ENCODE assay signal across 28 cellular contexts in genomic region chr16:87058728-87059250, GRCh38.
"Had no signal": no experiment of that assay in that cellular context is flagged by ENCODE, and none has a peak within 500 bp of the region (broad histone marks: within the 10 kb centered on the region; RNA-seq: fewer than 3 reads in every experiment).

No MANE protein-coding gene starts in this region.

- H3K4me3 ChIP-seq: adrenal gland, SK-N-MC had no signal

- H3K27ac ChIP-seq: adrenal gland, SK-N-MC had no signal

- ATAC-seq: activated T-helper 17 cell treated with anti-CD3 and anti-CD28 coated beads, Interleukin-2, amount 50 U/mL, for 72 hours; Panc1; Right ventricle myocardium inferior; T-cell had no signal

- H3K9me3 ChIP-seq: adrenal gland had no signal

- H3K36me3 ChIP-seq: adrenal gland had no signal

- DNase-seq: activated B cell treated with CpG ODN at 0.5 μM for 24 hours; activated CD4-positive, alpha-beta memory T cell treated with anti-CD3 and anti-CD28 coated beads, Interleukin-2, amount 10 ng/mL, durations not matched to agents 7 days and 5 days; activated CD4-positive, alpha-beta T cell treated with anti-CD3 and anti-CD28 coated beads, Interleukin-2, amount 10 ng/mL, durations not matched to agents 7 days and 5 days; activated naive CD4-positive, alpha-beta T cell treated with anti-CD3 and anti-CD28 coated beads, Interleukin-2, amount 50 U/mL, for 16 hours; activated naive CD8-positive, alpha-beta T cell treated with anti-CD3 and anti-CD28 coated beads, Interleukin-2, amount 10 ng/mL, durations not matched to agents 7 days and 5 days; activated T-cell treated with anti-CD3 and anti-CD28 coated beads for 4 hours; activated T-cell treated with anti-CD3 and anti-CD28 coated beads, Interleukin-2, amount 50 U/mL, for 48 hours; adrenal gland; anterior cingulate cortex; central memory CD4-positive, alpha-beta T cell; Kasumi-1; KBM-7; NCI-H1417; NCI-H1930; NCI-H2171; NCI-H226; NCI-H510A; NCI-H526 treated with DMSO at 0.1 percent for 48 hours; NCI-H82; OCI-M1; RPMI8226; T-cell; T-helper 2 cell; T1000 had no signal

- H3K4me1 ChIP-seq: adrenal gland had no signal
